ENCODE assay signal across 27 cellular contexts in genomic region chr13:51738226-51738905, GRCh38.
A peak's percentile ranks its signal among the peaks of the same experiment; 100 is the strongest.
DNase-seq lines count a peak whose midpoint lies in the region; ATAC-seq and TF ChIP-seq lines count a peak whose summit lies in the region.
"Had no signal": no experiment of that assay in that cellular context is flagged by ENCODE, and none has a peak within 500 bp of the region (broad histone marks: within the 10 kb centered on the region; RNA-seq: fewer than 3 reads in every experiment).

No MANE protein-coding gene starts in this region.

- no peak for TF ChIP-seq CTCF in type B pancreatic cell (conservative IDR thresholded peaks at IDR 0.05)

- H3K4me3 Mint-ChIP-seq in activated CD8-positive, alpha-beta memory T cell treated with anti-CD3 and anti-CD28 coated beads, Interleukin-2, amount 10 ng/mL, durations not matched to agents 7 days and 5 days: no peak overlapping the region
- H3K4me3 Mint-ChIP-seq in activated T-helper 2 cell treated with anti-CD3 and anti-CD28 coated beads, Interferon-gamma antibody, Interleukin-2, Interleukin-4, amounts not matched to agents 10 μg/mL and 5 μg/mL and 100 μg/mL, durations not matched to agents 14 hours and 24 hours and 36 hours (ENCODE audit: low read depth): no peak overlapping the region
- no peak overlapping the region for H3K4me3 Mint-ChIP-seq in type B pancreatic cell
- H3K4me3 Mint-ChIP-seq: naive B cell; T-helper 1 cell treated with Interleukin-12 subunit alpha and Interleukin-12 subunit beta and Interleukin-4 antibody, amounts not matched to agents 30 μg/mL and 1 μg/mL, for 36 hours had no signal

- H3K9me3 Mint-ChIP-seq in activated CD8-positive, alpha-beta memory T cell treated with anti-CD3 and anti-CD28 coated beads, Interleukin-2, amount 10 ng/mL, durations not matched to agents 7 days and 5 days (ENCODE audit: low read depth): no peaks in the 10 kb centered on the region
- H3K9me3 Mint-ChIP-seq in activated T-helper 2 cell treated with anti-CD3 and anti-CD28 coated beads, Interferon-gamma antibody, Interleukin-2, Interleukin-4, amounts not matched to agents 10 μg/mL and 5 μg/mL and 100 μg/mL, durations not matched to agents 14 hours and 24 hours and 36 hours: no peaks in the 10 kb centered on the region
- no peaks in the 10 kb centered on the region for H3K9me3 Mint-ChIP-seq in type B pancreatic cell
- H3K9me3 Mint-ChIP-seq: naive B cell; T-helper 1 cell treated with Interleukin-12 subunit alpha and Interleukin-12 subunit beta and Interleukin-4 antibody, amounts not matched to agents 30 μg/mL and 1 μg/mL, for 36 hours had no signal

- intact Hi-C loops in activated T-helper 2 cell treated with anti-CD3 and anti-CD28 coated beads, Interferon-gamma antibody, Interleukin-2, Interleukin-4, amounts not matched to agents 10 μg/mL and 5 μg/mL and 100 μg/mL, durations not matched to agents 14 hours and 24 hours and 36 hours (cut with micrococcal nuclease): loop anchor here (1.0 to 2.0 kb wide), 2 partner anchors 64 to 123 kb away; no protein-coding TSS in a partner anchor

- H3K36me3 Mint-ChIP-seq in activated CD8-positive, alpha-beta memory T cell treated with anti-CD3 and anti-CD28 coated beads, Interleukin-2, amount 10 ng/mL, durations not matched to agents 7 days and 5 days: peaks cover 9% of the 10 kb centered on the region
- peaks cover 23% of the 10 kb centered on the region for H3K36me3 Mint-ChIP-seq in activated T-helper 2 cell treated with anti-CD3 and anti-CD28 coated beads, Interferon-gamma antibody, Interleukin-2, Interleukin-4, amounts not matched to agents 10 μg/mL and 5 μg/mL and 100 μg/mL, durations not matched to agents 14 hours and 24 hours and 36 hours (ENCODE audit: low read depth)
- H3K36me3 Mint-ChIP-seq in type B pancreatic cell: peaks cover 26% of the 10 kb centered on the region

- H3K4me3 ChIP-seq in rectal smooth muscle tissue (ENCODE audit: low read length): no peak overlapping the region
- H3K4me3 ChIP-seq: coronary artery, esophagus squamous epithelium, HAP-1, upper lobe of left lung had no signal

- no peak overlapping the region for H3K27ac Mint-ChIP-seq in activated CD8-positive, alpha-beta memory T cell treated with anti-CD3 and anti-CD28 coated beads, Interleukin-2, amount 10 ng/mL, durations not matched to agents 7 days and 5 days
- H3K27ac Mint-ChIP-seq in activated T-helper 2 cell treated with anti-CD3 and anti-CD28 coated beads, Interferon-gamma antibody, Interleukin-2, Interleukin-4, amounts not matched to agents 10 μg/mL and 5 μg/mL and 100 μg/mL, durations not matched to agents 14 hours and 24 hours and 36 hours: peak overlapping the region; percentile 76
- peak overlapping the region; percentile 91 for H3K27ac Mint-ChIP-seq in type B pancreatic cell

- H3K27me3 Mint-ChIP-seq in activated CD8-positive, alpha-beta memory T cell treated with anti-CD3 and anti-CD28 coated beads, Interleukin-2, amount 10 ng/mL, durations not matched to agents 7 days and 5 days: no peaks in the 10 kb centered on the region
- no peaks in the 10 kb centered on the region for H3K27me3 Mint-ChIP-seq in activated T-helper 2 cell treated with anti-CD3 and anti-CD28 coated beads, Interferon-gamma antibody, Interleukin-2, Interleukin-4, amounts not matched to agents 10 μg/mL and 5 μg/mL and 100 μg/mL, durations not matched to agents 14 hours and 24 hours and 36 hours (ENCODE audit: low read depth)
- H3K27me3 Mint-ChIP-seq in type B pancreatic cell: no peaks in the 10 kb centered on the region
- H3K27me3 Mint-ChIP-seq: naive B cell had no signal

- no peaks in the 10 kb centered on the region for H3K36me3 ChIP-seq in rectal smooth muscle tissue (ENCODE audit: control insufficient read depth, insufficient read depth, low read length)
- H3K36me3 ChIP-seq: BE2C had no signal

- no peak for DNase-seq in activated CD8-positive, alpha-beta memory T cell treated with anti-CD3 and anti-CD28 coated beads, Interleukin-2, amount 10 ng/mL, durations not matched to agents 7 days and 5 days
- DNase-seq in activated CD8-positive, alpha-beta memory T cell treated with anti-CD3 and anti-CD28 coated beads, Interleukin-2, amount 50 U/mL, for 48 hours: no peak
- DNase-seq in activated T-helper 2 cell treated with anti-CD3 and anti-CD28 coated beads, Interferon-gamma antibody, Interleukin-2, Interleukin-4, amounts not matched to agents 10 μg/mL and 5 μg/mL and 100 μg/mL, durations not matched to agents 14 hours and 24 hours and 36 hours (ENCODE audit: low spot score): no peak
- DNase-seq in type B pancreatic cell (ENCODE audit: extremely low spot score, unreplicated experiment): no peak
- DNase-seq in midbrain (lab: John Stamatoyannopoulos, UW): no peak
- no peak for DNase-seq in NAMALWA (ENCODE audit: low spot score)
- DNase-seq: activated CD8-positive, alpha-beta memory T cell treated with anti-CD3 and anti-CD28 coated beads, Interleukin-2, amount 50 U/mL, for 4 hours; activated gamma-delta T cell; amygdala; BE2C; DMS53; esophagus squamous epithelium; left colon; mesendoderm; naive B cell; NCI-H2029 treated with DMSO at 0.1 percent for 48 hours; NCI-H345; NCI-H748 treated with DMSO at 0.1 percent for 48 hours; RPMI8226; stimulated activated CD4-positive, alpha-beta T cell treated with anti-CD3 and anti-CD28 coated beads, Interleukin-4, amount 100 ng/mL, for 1 hour; stimulated activated naive CD4-positive, alpha-beta T cell treated with Interleukin-2 at 50 U/mL for 16 hours; upper lobe of left lung had no signal

- no peaks in the 10 kb centered on the region for H3K27me3 ChIP-seq in rectal smooth muscle tissue (ENCODE audit: control insufficient read depth, insufficient read depth, low read length)
- H3K27me3 ChIP-seq: BE2C, esophagus squamous epithelium, upper lobe of left lung had no signal

- CTCF ChIA-PET in activated CD8-positive, alpha-beta memory T cell treated with anti-CD3 and anti-CD28 coated beads, Interleukin-2, amount 10 ng/mL, durations not matched to agents 7 days and 5 days (lab: Charles Lee): no interaction called here

- H3K4me1 ChIP-seq in rectal smooth muscle tissue (ENCODE audit: control insufficient read depth, insufficient read depth, low read length): peaks cover 18% of the 10 kb centered on the region
- H3K4me1 ChIP-seq: HAP-1 had no signal

- H3K27ac ChIP-seq in rectal smooth muscle tissue (ENCODE audit: low read depth, low read length): peak overlapping the region; percentile 74

- peak; percentile 71 for ATAC-seq in activated CD8-positive, alpha-beta memory T cell treated with anti-CD3 and anti-CD28 coated beads, Interleukin-2, amount 10 ng/mL, durations not matched to agents 7 days and 5 days
- no peak for ATAC-seq in HG03469 (IDR thresholded peaks at IDR 0.05; ENCODE audit: unreplicated experiment)
- ATAC-seq: left colon had no signal

- peaks cover 17% of the 10 kb centered on the region for H3K4me1 Mint-ChIP-seq in activated CD8-positive, alpha-beta memory T cell treated with anti-CD3 and anti-CD28 coated beads, Interleukin-2, amount 10 ng/mL, durations not matched to agents 7 days and 5 days
- peaks cover 32% of the 10 kb centered on the region for H3K4me1 Mint-ChIP-seq in activated T-helper 2 cell treated with anti-CD3 and anti-CD28 coated beads, Interferon-gamma antibody, Interleukin-2, Interleukin-4, amounts not matched to agents 10 μg/mL and 5 μg/mL and 100 μg/mL, durations not matched to agents 14 hours and 24 hours and 36 hours (ENCODE audit: low read depth)
- H3K4me1 Mint-ChIP-seq in type B pancreatic cell (ENCODE audit: unreplicated experiment): peaks cover 6% of the 10 kb centered on the region

- no peak overlapping the region for H3K9ac ChIP-seq in rectal smooth muscle tissue (ENCODE audit: low read length)
